ENCODE assay signal across 21 cellular contexts in the genomic region with DNA sequence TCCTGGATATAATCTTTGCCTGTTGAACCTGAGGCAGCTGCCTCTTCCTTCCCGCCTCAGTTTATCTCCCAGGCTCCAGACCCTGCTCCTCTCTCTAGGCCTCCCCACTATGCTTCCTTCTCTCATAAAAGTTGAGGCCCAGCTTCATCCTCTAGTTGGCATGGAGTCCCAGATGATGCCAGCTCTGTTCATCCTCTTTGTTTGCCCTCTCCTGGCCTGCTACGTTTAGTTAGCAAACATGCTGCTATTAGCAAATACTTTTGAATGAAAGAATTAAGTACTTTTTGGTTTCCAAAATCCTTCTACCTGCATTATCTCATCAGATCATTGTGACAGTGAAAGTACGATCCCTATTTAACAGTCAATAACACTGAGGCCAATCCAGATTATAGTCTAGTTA.
"Had no signal": no experiment of that assay in that cellular context is flagged by ENCODE, and none has a peak within 500 bp of the region (broad histone marks: within the 10 kb centered on the region; RNA-seq: fewer than 3 reads in every experiment).

No MANE protein-coding gene starts in this region.

- H3K4me3 ChIP-seq: coronary artery, esophagus muscularis mucosa, gastrocnemius medialis, left ventricle myocardium inferior, prostate gland, spleen, upper lobe of right lung had no signal

- ATAC-seq: activated T-cell treated with anti-CD3 and anti-CD28 coated beads, Interleukin-2, amount 50 U/mL, for 72 hours; gastrocnemius medialis; natural killer cell; upper lobe of right lung had no signal

- H3K27me3 ChIP-seq: esophagus muscularis mucosa, gastrocnemius medialis, spleen, upper lobe of right lung had no signal

- H3K36me3 ChIP-seq: esophagus muscularis mucosa, gastrocnemius medialis, left ventricle myocardium inferior, prostate gland, spleen, upper lobe of right lung had no signal

- DNase-seq: activated CD4-positive, alpha-beta T cell treated with anti-CD3 and anti-CD28 coated beads for 1 hour; activated CD4-positive, alpha-beta T cell treated with anti-CD3 and anti-CD28 coated beads, Interleukin-2, amount 50 U/mL, for 4 hours; activated effector memory CD4-positive, alpha-beta T cell treated with anti-CD3 and anti-CD28 coated beads, Interleukin-2, amount 50 U/mL, for 16 hours; activated naive CD4-positive, alpha-beta T cell treated with anti-CD3 and anti-CD28 coated beads, Interleukin-2, amount 10 ng/mL, durations not matched to agents 7 days and 5 days; activated T-cell treated with anti-CD3 and anti-CD28 coated beads, Interleukin-2, amount 50 U/mL, for 72 hours; amygdala; cerebellar nuclear complex; gastrocnemius medialis; hippocampal formation; kidney glomerular epithelial cell; left ventricle myocardium inferior; natural killer cell; stimulated activated CD4-positive, alpha-beta T cell treated with anti-CD3 and anti-CD28 coated beads, Interleukin-4, amount 100 ng/mL, for 1 hour; stimulated activated naive CD4-positive, alpha-beta T cell treated with Interleukin-2 at 50 U/mL for 16 hours; upper lobe of right lung had no signal

- H3K4me3 Mint-ChIP-seq: activated naive CD4-positive, alpha-beta T cell treated with anti-CD3 and anti-CD28 coated beads, Interleukin-2, amount 10 ng/mL, durations not matched to agents 7 days and 5 days; activated T-cell treated with anti-CD3 and anti-CD28 coated beads, Interleukin-2, amount 50 U/mL, for 72 hours; mesothelial cell of epicardium; natural killer cell had no signal

- H3K27me3 Mint-ChIP-seq: activated naive CD4-positive, alpha-beta T cell treated with anti-CD3 and anti-CD28 coated beads, Interleukin-2, amount 10 ng/mL, durations not matched to agents 7 days and 5 days had no signal

- H3K36me3 Mint-ChIP-seq: natural killer cell had no signal

- H3K27ac Mint-ChIP-seq: activated naive CD4-positive, alpha-beta T cell treated with anti-CD3 and anti-CD28 coated beads, Interleukin-2, amount 10 ng/mL, durations not matched to agents 7 days and 5 days; activated T-cell treated with anti-CD3 and anti-CD28 coated beads, Interleukin-2, amount 50 U/mL, for 72 hours; mesothelial cell of epicardium; natural killer cell had no signal

- H3K4me1 ChIP-seq: prostate gland had no signal

- H3K9me3 Mint-ChIP-seq: natural killer cell had no signal

- H3K9me3 ChIP-seq: esophagus muscularis mucosa, gastrocnemius medialis, left ventricle myocardium inferior, prostate gland, spleen, upper lobe of right lung had no signal

- H3K27ac ChIP-seq: coronary artery, esophagus muscularis mucosa, gastrocnemius medialis, left ventricle myocardium inferior, prostate gland, upper lobe of right lung, VCaP had no signal
